In genomic region chr7:22447759-22448158, GRCh38 we compare ENCODE assay signal across 10 cellular contexts. TPM values are rescaled to one million over a fixed set of nuclear protein-coding genes. Genes with fewer than 3 reads are reported as not detected.
DNase-seq lines count a peak whose midpoint lies in the region; ATAC-seq and TF ChIP-seq lines count a peak whose summit lies in the region.
"Had no signal": no experiment of that assay in that cellular context is flagged by ENCODE, and none has a peak within 500 bp of the region (broad histone marks: within the 10 kb centered on the region; RNA-seq: fewer than 3 reads in every experiment).

No MANE protein-coding gene starts in this region.

- peak overlapping the region; percentile 20 for H3K4me2 ChIP-seq in OCI-LY1 (ENCODE audit: low read length)

- TF ChIP-seq POLR2A in suprapubic skin (IDR thresholded peaks at IDR 0.05), result no peak

- WGBS in suprapubic skin, result 73% methylated on average over 3 of the region's 3 CpGs

- POLR2A ChIA-PET in RWPE1 (lab: Yijun Ruan, JAX; ENCODE audit: low non-redundant PET), result no interaction called here

- DNase-seq in suprapubic skin (ENCODE audit: low spot score in 2 of 2) (no peak), head of caudate nucleus (no peak), RWPE1 (ENCODE audit: low spot score) (no peak)
- DNase-seq in stimulated activated CD4-positive, alpha-beta T cell treated with anti-CD3 and anti-CD28 coated beads, Interleukin-4, amount 100 ng/mL, for 1 hour, result no peak
- DNase-seq: activated CD4-positive, alpha-beta T cell treated with anti-CD3 and anti-CD28 coated beads for 1 hour; NCI-H1694 treated with DMSO at 0.1 percent for 48 hours had no signal

- H3K36me3 ChIP-seq in OCI-LY1 (ENCODE audit: insufficient read depth, low read length), result no peaks in the 10 kb centered on the region
- no peaks in the 10 kb centered on the region for H3K36me3 ChIP-seq in suprapubic skin

- H3K27me3 ChIP-seq in OCI-LY1 (ENCODE audit: insufficient read depth, low read length), result no peaks in the 10 kb centered on the region
- H3K27me3 ChIP-seq in suprapubic skin, result no peaks in the 10 kb centered on the region

- H3K27ac ChIP-seq in OCI-LY1 (ENCODE audit: low read depth, low read length, poor library complexity, severe bottlenecking) (peak overlapping the region; percentile 95), suprapubic skin (no peak overlapping the region), RWPE1 (no peak overlapping the region)

- CTCF ChIA-PET in RWPE1 (lab: Yijun Ruan, JAX), result no interaction called here

- no peaks in the 10 kb centered on the region for H3K9me2 ChIP-seq in OCI-LY1 (ENCODE audit: low read depth, low read length)

- no peak for TF ChIP-seq EP300 in suprapubic skin (IDR thresholded peaks at IDR 0.05)

- H3K4me1 ChIP-seq in OCI-LY1 (ENCODE audit: insufficient read depth, low read length, severe bottlenecking) (peaks cover 73% of the 10 kb centered on the region), suprapubic skin (peaks cover 29% of the 10 kb centered on the region)

- no peaks in the 10 kb centered on the region for H3K79me2 ChIP-seq in OCI-LY1 (ENCODE audit: insufficient read depth, low read length)

- TF ChIP-seq CTCF in OCI-LY1 (IDR thresholded peaks at IDR 0.05; ENCODE audit: low read length), result no peak
- no peak for TF ChIP-seq CTCF in suprapubic skin (IDR thresholded peaks at IDR 0.05)
- no peak for TF ChIP-seq CTCF in RWPE1 (conservative IDR thresholded peaks at IDR 0.05; ENCODE audit: low read depth)

- H3K9ac ChIP-seq in OCI-LY1 (ENCODE audit: low read length), result 0 out of 2 replicates have a peak overlapping the region, but pooled peaks have one; percentile 11

- H3K4me3 ChIP-seq in OCI-LY1 (ENCODE audit: low read depth, low read length, poor library complexity, severe bottlenecking) (no peak overlapping the region), suprapubic skin (no peak overlapping the region)

- H2AFZ ChIP-seq in OCI-LY1 (ENCODE audit: low read length), result peak overlapping the region; percentile 17; the same call in 1 of the 2 replicates

- H4K20me1 ChIP-seq in OCI-LY1 (ENCODE audit: insufficient read depth, low read length), result no peaks in the 10 kb centered on the region

- H3F3A ChIP-seq in OCI-LY1 (ENCODE audit: insufficient read depth, low read length), result no peaks in the 10 kb centered on the region; the same call in 1 of the 2 replicates

- ATAC-seq in GM18508 (IDR thresholded peaks at IDR 0.05; ENCODE audit: insufficient read depth, unreplicated experiment) (peak; percentile 74), GM21360 (IDR thresholded peaks at IDR 0.05; ENCODE audit: unreplicated experiment) (peak; percentile 88), HG03139 (IDR thresholded peaks at IDR 0.05; ENCODE audit: unreplicated experiment) (peak; percentile 62)

- H3K9me3 ChIP-seq in OCI-LY1 (ENCODE audit: low read length) (no peaks in the 10 kb centered on the region), suprapubic skin (no peaks in the 10 kb centered on the region)

- intact Hi-C loops in head of caudate nucleus (cut with DNase I), result no loop called here

RNA-seq across cellular contexts. Expression of gene STEAP1B, which starts 52.2 kb away (rescaled TPM):
- under 1 TPM in 1 of 4 donors, not detected in 3; 0.64 TPM for total RNA-seq in suprapubic skin
